Comparison of ENCODE assay signal across 1 cellular context in the genomic region with DNA sequence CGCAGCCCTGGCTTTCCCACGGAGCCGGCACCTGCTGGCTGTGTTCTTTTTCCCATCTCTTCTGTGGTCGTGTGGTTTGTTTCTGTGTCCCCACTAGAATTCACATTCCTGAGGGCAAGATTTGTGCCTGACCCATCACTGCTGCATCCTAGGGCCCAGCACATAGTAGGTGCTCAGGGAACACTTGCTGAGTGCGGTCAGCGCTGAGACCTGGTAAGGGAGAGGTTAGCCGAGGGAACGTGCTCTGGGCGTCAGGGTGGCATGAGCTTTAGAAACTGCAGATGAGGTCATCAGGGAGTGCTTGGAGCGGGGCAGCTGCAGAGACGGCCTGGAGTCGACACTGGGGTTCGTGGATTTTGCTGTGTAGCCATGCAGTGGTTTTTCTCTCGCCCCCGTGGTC.
TF ChIP-seq lines count a peak whose summit lies in the region.

No MANE protein-coding gene starts in this region.

TF ChIP-seq in HepG2, 621 proteins besides CTCF, POLR2A, EP300 and RAD21:
- no peak for TF ChIP-seq ZBTB1 (CRISPR knock-in tag; IDR thresholded peaks at IDR 0.05; ENCODE audit: borderline replicate concordance)
- TF ChIP-seq ZSCAN31 (CRISPR knock-in tag; IDR thresholded peaks at IDR 0.05; ENCODE audit: low read depth), result no peak
- no peak for TF ChIP-seq FOXK1 (CRISPR knock-in tag; IDR thresholded peaks at IDR 0.05; ENCODE audit: borderline replicate concordance, low read depth)
- no peak for TF ChIP-seq AGO2 (optimal IDR thresholded peaks at IDR 0.05; ENCODE audit: low read depth, low read length)
- TF ChIP-seq ATF7 (IDR thresholded peaks at IDR 0.05), result 0 out of 2 replicates have a peak, but pooled peaks have one; percentile 23
- TF ChIP-seq ATF7 (CRISPR knock-in tag; IDR thresholded peaks at IDR 0.05), result no peak
- TF ChIP-seq ZKSCAN1 (IDR thresholded peaks at IDR 0.05; ENCODE audit: low read length), result peak; percentile 67; the same call in 1 of the 2 replicates
- no peak for TF ChIP-seq SOX6 (IDR thresholded peaks at IDR 0.05)
- TF ChIP-seq SOX6 (CRISPR knock-in tag; IDR thresholded peaks at IDR 0.05), result no peak
- TF ChIP-seq SMAD1 (CRISPR knock-in tag; IDR thresholded peaks at IDR 0.05; ENCODE audit: borderline replicate concordance, low read depth), result no peak
- TF ChIP-seq PRMT3 (CRISPR knock-in tag; IDR thresholded peaks at IDR 0.05; ENCODE audit: borderline replicate concordance, low read depth), result no peak
